Comparison of ENCODE assay signal across 8 cellular contexts in genomic region chr1:113760102-113760804, GRCh38. TPM values are rescaled to one million over a fixed set of nuclear protein-coding genes. Genes with fewer than 3 reads are reported as not detected.
A peak's percentile ranks its signal among the peaks of the same experiment; 100 is the strongest.
DNase-seq lines count a peak whose midpoint lies in the region; ATAC-seq, FAIRE-seq and TF ChIP-seq lines count a peak whose summit lies in the region.

No MANE protein-coding gene starts in this region.

- DNase-seq in GM06990 (ENCODE audit: extremely low read depth, insufficient read length) (no peak), NT2/D1 (ENCODE audit: low read depth, low spot score) (no peak), H1 (ENCODE audit: low read depth in 1 of 2, low spot score in 2 of 2) (no peak), pancreas (peak in 1 of 6 donors; percentile 14), DMS153 (lab: John Stamatoyannopoulos, UW) (no peak), HPDE6-E6E7 (ENCODE audit: extremely low spot score) (no peak), foreskin melanocyte (no peak), COLO668 (lab: John Stamatoyannopoulos, UW; ENCODE audit: unreplicated experiment) (no peak)

- no peak overlapping the region for H3K56ac ChIP-seq in H1 (replicated peaks; ENCODE audit: insufficient read length, low read depth, low read length)

- no peak overlapping the region for H2BK15ac ChIP-seq in H1 (ENCODE audit: low read length)

- H3K9me3 ChIP-seq in NT2/D1 (ENCODE audit: insufficient read depth, low read length), result no peaks in the 10 kb centered on the region
- no peaks in the 10 kb centered on the region for H3K9me3 ChIP-seq in H1 (ENCODE audit: insufficient read depth in 2 of 2, low read depth in 1 of 2, low read length in 1 of 2)
- H3K9me3 ChIP-seq in pancreas, result no peaks in the 10 kb centered on the region

- H2BK120ac ChIP-seq in H1 (replicated peaks; ENCODE audit: low read depth, low read length), result no peak overlapping the region

- H2AFZ ChIP-seq in H1 (ENCODE audit: low read length), result no peak overlapping the region

- peak overlapping the region; percentile 84 for H3K9ac ChIP-seq in NT2/D1 (ENCODE audit: insufficient read length, low read depth)
- peak overlapping the region in 3 of 4 experiments; percentile 86 to 94 (median 88); a peak in 4 of 7 replicates for H3K9ac ChIP-seq in H1 (replicated peaks in 1 of 4; ENCODE audit: extremely low read depth in 1 of 4, low read depth in 3 of 4, low read length in 3 of 4)

- H2AK5ac ChIP-seq in H1 (ENCODE audit: low read depth, low read length), result no peak overlapping the region

- TF ChIP-seq RAD21 in H1 (IDR thresholded peaks at IDR 0.05 in 1 of 2, conservative IDR thresholded peaks at IDR 0.05 in 1 of 2; ENCODE audit: low read depth in 2 of 2, low read length in 2 of 2), result no peak

- 82% methylated on average over 19 of the region's 20 CpGs; no CpG with 5 or more reads in 1 of the 2 experiments for WGBS in H1 (ENCODE audit: extremely low coverage in 1 of 2, insufficient coverage in 1 of 2, insufficient read length in 1 of 2, insufficient replicate concordance in 2 of 2, low coverage in 1 of 2, low lambda C conversion rate in 2 of 2, missing lambda C conversion rate in 1 of 2), 2 experiments
- WGBS in pancreas, 2 donors, result 73 to 76% methylated on average over 20 of the region's 20 CpGs

- H3K18ac ChIP-seq in H1 (ENCODE audit: extremely low read depth, low read length), result peak overlapping the region; percentile 41

- CTCF ChIA-PET in H1 (lab: Charles Lee; ENCODE audit: partially characterized antibody), result interaction anchor here (0.6 to 1.4 kb wide), 5 partner anchors 10 to 217 kb away, joined by 3 to 4 read pairs (median 3); partner anchors contain the start of gene AP4B1

- H3K4me2 ChIP-seq in H1 (ENCODE audit: insufficient read depth in 1 of 2, low read depth in 2 of 2, low read length in 2 of 2), result peak overlapping the region; percentile 98

- peaks cover 7% of the 10 kb centered on the region for H3K23me2 ChIP-seq in H1 (ENCODE audit: low read depth, low read length)

- no peak overlapping the region for H4K91ac ChIP-seq in H1 (replicated peaks; ENCODE audit: insufficient read length, low read length)

- no peak overlapping the region for H3K4ac ChIP-seq in H1 (replicated peaks; ENCODE audit: insufficient read length, low read depth, low read length)

- no peak overlapping the region for H3K23ac ChIP-seq in H1 (ENCODE audit: insufficient read length)

- H3K79me2 ChIP-seq in H1 (ENCODE audit: control insufficient read depth in 1 of 2, insufficient read depth in 2 of 2, low read length in 2 of 2), result peaks cover 0 to 7% of the 10 kb centered on the region in 2 experiments; a peak in 2 of 4 replicates

- no peak for TF ChIP-seq EP300 in H1 (IDR thresholded peaks at IDR 0.05; ENCODE audit: borderline replicate concordance in 1 of 2, low read depth in 2 of 2, low read length in 2 of 2)

- H2BK12ac ChIP-seq in H1 (ENCODE audit: low read depth, low read length), result peak overlapping the region; percentile 78; the same call in 1 of the 2 replicates

- no peaks in the 10 kb centered on the region for H3K36me3 ChIP-seq in GM06990 (ENCODE audit: control insufficient read depth, insufficient read depth, low read length)
- peaks cover 23% of the 10 kb centered on the region for H3K36me3 ChIP-seq in NT2/D1 (ENCODE audit: insufficient read depth, insufficient read length, low read length)
- peaks cover 0 to 11% (median 0%) of the 10 kb centered on the region in 4 experiments; a peak in 1 of 8 replicates for H3K36me3 ChIP-seq in H1 (ENCODE audit: control insufficient read depth in 2 of 4, insufficient read depth in 4 of 4, low read length in 3 of 4)
- H3K36me3 ChIP-seq in pancreas, result no peaks in the 10 kb centered on the region

- no peak overlapping the region for H3K14ac ChIP-seq in H1 (ENCODE audit: insufficient read length)

- H2BK20ac ChIP-seq in H1 (ENCODE audit: low read length), result no peak overlapping the region

- no peaks in the 10 kb centered on the region for H3K27me3 ChIP-seq in GM06990 (replicated peaks; ENCODE audit: control insufficient read depth, insufficient read depth, low read length)
- no peaks in the 10 kb centered on the region for H3K27me3 ChIP-seq in NT2/D1 (ENCODE audit: insufficient read depth, insufficient read length)
- H3K27me3 ChIP-seq in H1 (replicated peaks in 1 of 4; ENCODE audit: control insufficient read depth in 3 of 4, extremely low read depth in 1 of 4, insufficient read depth in 3 of 4, low read length in 3 of 4), result no peaks in the 10 kb centered on the region
- H3K27me3 ChIP-seq in pancreas, result no peaks in the 10 kb centered on the region

- TF ChIP-seq POLR2A in H1 (IDR thresholded peaks at IDR 0.05; ENCODE audit: control extremely low read depth in 1 of 2, low read depth in 2 of 2, low read length in 2 of 2), result no peak

- FAIRE-seq in H1 (lab: Jason Lieb, UNC) (no peak), pancreas (lab: Jason Lieb, UNC) (no peak)

- intact Hi-C loops in pancreas (cut with DNase I), result no loop called here

- H3K4me1 ChIP-seq in NT2/D1 (ENCODE audit: insufficient read depth, insufficient read length), result no peaks in the 10 kb centered on the region
- H3K4me1 ChIP-seq in H1 (replicated peaks in 1 of 4; ENCODE audit: control insufficient read depth in 3 of 4, insufficient read depth in 4 of 4, low read length in 3 of 4), result peaks cover 0 to 9% (median 0%) of the 10 kb centered on the region in 4 experiments; a peak in 3 of 7 replicates
- H3K4me1 ChIP-seq in pancreas, result peaks cover 0 to 11% (median 7%) of the 10 kb centered on the region in 3 donors

- no peaks in the 10 kb centered on the region for H3K79me1 ChIP-seq in H1 (ENCODE audit: low read depth, low read length)

- POLR2A ChIA-PET in H1 (lab: Charles Lee; ENCODE audit: partially characterized antibody), result interaction anchor here (0.6 to 2.7 kb wide), 12 partner anchors 8 to 169 kb away, joined by 3 to 17 read pairs (median 4); partner anchors contain the start of genes AP4B1, DCLRE1B, HIPK1 and RSBN1

- no peak overlapping the region for H3K27ac ChIP-seq in H1 (ENCODE audit: low read depth, low read length)
- peak overlapping the region; percentile 87 to 93 (median 91) for H3K27ac ChIP-seq in pancreas

- H3K4me3 ChIP-seq in GM06990 (replicated peaks; ENCODE audit: low read depth, low read length) (peak overlapping the region; percentile 76), NT2/D1 (ENCODE audit: insufficient read length, low read depth) (peak overlapping the region; percentile 55), H1 (ENCODE audit: extremely low read depth in 1 of 4, insufficient read depth in 2 of 4, low read depth in 3 of 4, low read length in 4 of 4) (peak overlapping the region; percentile 59 to 93 (median 86); a peak in 6 of 8 replicates), pancreas (peak overlapping the region in 2 of 4 donors; percentile 94 to 98)

- H2BK5ac ChIP-seq in H1 (ENCODE audit: low read depth, low read length), result peak overlapping the region; percentile 98; the same call in 1 of the 2 replicates

- H4K20me1 ChIP-seq in H1 (replicated peaks in 1 of 2; ENCODE audit: control insufficient read depth in 1 of 2, insufficient read depth in 2 of 2, low read length in 2 of 2), result peaks cover 0 to 2% of the 10 kb centered on the region in 2 experiments

- no peak overlapping the region for H4K8ac ChIP-seq in H1 (ENCODE audit: extremely low read depth, insufficient read depth, low read length)

- ATAC-seq in pancreas, result no peak

- TF ChIP-seq CTCF in GM06990 (IDR thresholded peaks at IDR 0.05; ENCODE audit: insufficient read depth, low read length, poor library complexity, severe bottlenecking), result no peak
- no peak for TF ChIP-seq CTCF in H1 (IDR thresholded peaks at IDR 0.05; ENCODE audit: control extremely low read depth in 1 of 3, insufficient read depth in 1 of 3, low read depth in 1 of 3, low read length in 3 of 3)
- TF ChIP-seq CTCF in pancreas (IDR thresholded peaks at IDR 0.05), result no peak

- no peak overlapping the region for H4K5ac ChIP-seq in H1 (ENCODE audit: insufficient read length, low read depth, low read length)

TF ChIP-seq in H1, 55 proteins besides CTCF, POLR2A, EP300 and RAD21:
- TF ChIP-seq TEAD4 (IDR thresholded peaks at IDR 0.05; ENCODE audit: low read depth, low read length) (no peak), CBX8 (IDR thresholded peaks at IDR 0.05; ENCODE audit: borderline replicate concordance, low read depth, low read length) (no peak), CHD2 (IDR thresholded peaks at IDR 0.05; ENCODE audit: low read length) (no peak)

RNA-seq across cellular contexts. Expression of gene PHTF1, which starts 1.0 kb away (rescaled TPM):
- total RNA-seq in H1 (2021; fragmentation: NEBNext Ultra II Directional; extraction: Animal tissue kit (Norgen Biotek cat#: 25700)), result 26.9 and 27.7 TPM in 2 replicates
- 6.5 and 9.1 TPM in 2 replicates for polyA plus RNA-seq in H1 (2011; rRNA removed)
- 12.2 TPM for polyA plus RNA-seq in H1 (2011; cell fraction: cytosol; rRNA removed)
- polyA plus RNA-seq in H1 (2011; cell fraction: nucleus; rRNA removed), result 11.2 TPM
- 19.8 to 23.4 TPM (median 20.1 TPM) in 4 replicates for polyA plus RNA-seq in H1 (2012, experiment 1 of 2)
- 3.7 TPM for polyA plus RNA-seq in H1 (2012, experiment 2 of 2)
- 23.7 TPM for polyA plus RNA-seq in H1 (2013, experiment 1 of 2)
- polyA plus RNA-seq in H1 (2013, experiment 2 of 2), result 25.7 TPM
- polyA minus RNA-seq in H1 (2011; rRNA and poly(A)+ RNA removed), result 13.0 and 14.2 TPM in 2 replicates
- polyA minus RNA-seq in H1 (2011; cell fraction: cytosol; rRNA and poly(A)+ RNA removed), result 12.0 TPM
- polyA minus RNA-seq in H1 (2011; cell fraction: nucleus; rRNA and poly(A)+ RNA removed), result 33.8 TPM
- total RNA-seq in pancreas, result 10 to 100 TPM in 2 of 6 donors, 1 to 10 TPM in 4; 4.6 to 12.9 (median 6.8) TPM
- polyA plus RNA-seq in pancreas, result 1 to 10 TPM; 5.3 to 7.0 TPM

RNA-seq across cellular contexts. Expression of gene RSBN1, which starts 52.0 kb away (rescaled TPM):
- 16.4 and 17.6 TPM in 2 replicates for total RNA-seq in H1 (2021; fragmentation: NEBNext Ultra II Directional; extraction: Animal tissue kit (Norgen Biotek cat#: 25700))
- 3.9 and 4.2 TPM in 2 replicates for polyA plus RNA-seq in H1 (2011; rRNA removed)
- 5.4 TPM for polyA plus RNA-seq in H1 (2011; cell fraction: cytosol; rRNA removed)
- 4.5 TPM for polyA plus RNA-seq in H1 (2011; cell fraction: nucleus; rRNA removed)
- polyA plus RNA-seq in H1 (2012, experiment 1 of 2), result 7.9 to 10.1 TPM (median 8.4 TPM) in 4 replicates
- 1.5 TPM for polyA plus RNA-seq in H1 (2012, experiment 2 of 2)
- 7.0 TPM for polyA plus RNA-seq in H1 (2013, experiment 1 of 2)
- 7.2 TPM for polyA plus RNA-seq in H1 (2013, experiment 2 of 2)
- 33.8 and 40.8 TPM in 2 replicates for polyA minus RNA-seq in H1 (2011; rRNA and poly(A)+ RNA removed)
- 16.1 TPM for polyA minus RNA-seq in H1 (2011; cell fraction: cytosol; rRNA and poly(A)+ RNA removed)
- polyA minus RNA-seq in H1 (2011; cell fraction: nucleus; rRNA and poly(A)+ RNA removed), result 13.9 TPM
- 10 to 100 TPM in 5 of 6 donors, 1 to 10 TPM in 1; 9.6 to 13.6 (median 10.5) TPM for total RNA-seq in pancreas
- polyA plus RNA-seq in pancreas, result 1 to 10 TPM; 3.5 to 5.6 TPM
